ENCODE assay signal across 33 cellular contexts in the genomic region with DNA sequence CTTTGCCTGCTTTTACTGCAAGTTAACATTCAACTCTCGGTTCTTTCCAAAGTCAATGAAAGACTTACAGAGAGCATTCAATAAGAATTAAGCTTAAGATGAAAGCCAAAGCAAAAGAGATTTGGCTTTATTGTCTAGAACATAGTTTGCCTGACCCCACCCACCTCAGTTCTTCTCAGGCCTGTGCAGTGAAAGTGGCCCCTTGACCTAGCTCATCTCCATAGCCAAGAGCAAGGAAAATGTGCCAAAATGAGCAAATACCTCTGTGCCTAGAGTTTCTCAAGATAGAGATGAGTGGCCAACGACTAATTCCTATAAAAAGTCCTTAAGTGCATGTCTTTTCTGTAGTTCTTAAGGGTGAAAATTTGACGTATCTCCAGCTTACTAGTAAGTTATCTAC.
"Had no signal": no experiment of that assay in that cellular context is flagged by ENCODE, and none has a peak within 500 bp of the region (broad histone marks: within the 10 kb centered on the region; RNA-seq: fewer than 3 reads in every experiment).

No MANE protein-coding gene starts in this region.

- DNase-seq: Karpas-422, Kasumi-1, KBM-7, KG1, MG63, MM.1S, MV-4-11, NCI-H1048, NCI-H1092, NCI-H1092 treated with DMSO at 0.1 percent for 48 hours, NCI-H1105, NCI-H1105 treated with DMSO at 0.1 percent for 48 hours, NCI-H1417, NCI-H1417 treated with DMSO at 0.1 percent for 48 hours, NCI-H1436, NCI-H1436 treated with DMSO at 0.1 percent for 48 hours, NCI-H146, NCI-H1694, NCI-H1694 treated with DMSO at 0.1 percent for 48 hours, NCI-H187 treated with DMSO at 0.1 percent for 48 hours, NCI-H1930, NCI-H2029, NCI-H2029 treated with DMSO at 0.1 percent for 48 hours, NCI-H2081, NCI-H2081 treated with DMSO at 0.1 percent for 48 hours, NCI-H2107, NCI-H2171, NCI-H2171 treated with DMSO at 0.1 percent for 48 hours, NCI-H2227 treated with DMSO at 0.1 percent for 48 hours, NCI-H226, NCI-H345, NCI-H446 treated with DMSO at 0.1 percent for 48 hours had no signal

- H3K4me3 ChIP-seq: MG63 had no signal

- H3K9me3 ChIP-seq: MG63 had no signal

- H3K27me3 ChIP-seq: MG63 had no signal

- H3K27ac ChIP-seq: KMS-11 had no signal

- H3K4me2 ChIP-seq: KMS-11 had no signal

- H3K36me3 ChIP-seq: MG63 had no signal

- H3K9ac ChIP-seq: KMS-11 had no signal
